Comparison of ENCODE assay signal across 8 cellular contexts in genomic region chr15:78988361-78988911, GRCh38. TPM values are rescaled to one million over a fixed set of nuclear protein-coding genes. Genes with fewer than 3 reads are reported as not detected.
DNase-seq lines count a peak whose midpoint lies in the region; ATAC-seq, FAIRE-seq and TF ChIP-seq lines count a peak whose summit lies in the region.

No MANE protein-coding gene starts in this region.

- TF ChIP-seq POLR2A in endothelial cell of umbilical vein (IDR thresholded peaks at IDR 0.05; ENCODE audit: low read depth, low read length), result no peak

- H4K20me1 ChIP-seq in PC-9 (ENCODE audit: insufficient read depth) (no peaks in the 10 kb centered on the region), endothelial cell of umbilical vein (replicated peaks; ENCODE audit: control insufficient read depth, extremely low read depth, insufficient read depth, low read length) (no peaks in the 10 kb centered on the region)

- H2AFZ ChIP-seq in PC-9 (peak overlapping the region; percentile 44), endothelial cell of umbilical vein (ENCODE audit: low read depth, low read length) (peak overlapping the region; percentile 29)

- ATAC-seq in GM21717 (IDR thresholded peaks at IDR 0.05; ENCODE audit: unreplicated experiment) (peak; percentile 57), HG03280 (IDR thresholded peaks at IDR 0.05; ENCODE audit: unreplicated experiment) (no peak), HG03439 (IDR thresholded peaks at IDR 0.05; ENCODE audit: unreplicated experiment) (no peak)

- peaks cover 16% of the 10 kb centered on the region; the same call in 1 of the 2 replicates for H3F3A ChIP-seq in PC-9 (ENCODE audit: insufficient read depth, low read depth)

- H3K4me1 ChIP-seq in PC-9 (replicated peaks; ENCODE audit: insufficient read depth), result peaks cover 16% of the 10 kb centered on the region
- peaks cover 12% of the 10 kb centered on the region for H3K4me1 ChIP-seq in endothelial cell of umbilical vein (ENCODE audit: control insufficient read depth, extremely low read depth, insufficient read depth, low read length)
- H3K4me1 ChIP-seq in muscle layer of duodenum (ENCODE audit: control insufficient read depth in 1 of 2, insufficient read depth in 2 of 2, low read length in 2 of 2), result peaks cover 0 to 6% of the 10 kb centered on the region in 2 donors

- DNase-seq in AG08396 (ENCODE audit: low spot score), result peak; percentile 95
- DNase-seq in PC-9, result peak; percentile 89 to 97
- peak; percentile 90 for DNase-seq in endothelial cell of umbilical vein (ENCODE audit: low read depth, low spot score)
- DNase-seq in activated CD4-positive, CD25-positive, alpha-beta regulatory T cell treated with anti-CD3 and anti-CD28 coated beads, Interleukin-2, amount 50 U/mL, for 72 hours, result no peak

- intact Hi-C loops in PC-9 (cut with micrococcal nuclease; ENCODE audit: unreplicated experiment), result loop anchor here (2.0 to 5.0 kb wide), 3 partner anchors 41 to 184 kb away; partner anchors contain the start of gene CTSH
- intact Hi-C loops in endothelial cell of umbilical vein (cut with micrococcal nuclease), result no loop called here

- FAIRE-seq in endothelial cell of umbilical vein (lab: Jason Lieb, UNC), result peak; percentile 91

- H3K27ac ChIP-seq in PC-9 (peak overlapping the region; percentile 81), endothelial cell of umbilical vein (ENCODE audit: insufficient read depth, low read depth, low read length) (no peak overlapping the region), muscle layer of duodenum (ENCODE audit: low read length) (peak overlapping the region; percentile 82)

- no peak overlapping the region for H3K4me3 ChIP-seq in PC-9
- H3K4me3 ChIP-seq in endothelial cell of umbilical vein (replicated peaks in 1 of 3; ENCODE audit: insufficient read depth in 1 of 3, low read depth in 1 of 3, low read length in 3 of 3), result no peak overlapping the region
- H3K4me3 ChIP-seq in muscle layer of duodenum (ENCODE audit: low read depth in 1 of 2, low read length in 2 of 2), result no peak overlapping the region

- no peaks in the 10 kb centered on the region for H3K9me2 ChIP-seq in PC-9 (ENCODE audit: insufficient read depth)

- H3K9me1 ChIP-seq in endothelial cell of umbilical vein (replicated peaks; ENCODE audit: control insufficient read depth, extremely low read depth, insufficient read depth, low read length), result no peaks in the 10 kb centered on the region

- H3K4me2 ChIP-seq in PC-9 (peak overlapping the region; percentile 43), endothelial cell of umbilical vein (ENCODE audit: insufficient read depth, low read length) (no peak overlapping the region)

- dilution Hi-C loops in endothelial cell of umbilical vein (cut with MboI; ENCODE audit: extremely low pct_ligation_motif_present, low sequenced_read_pairs), result no loop called here

- H3K9me3 ChIP-seq in PC-9 (ENCODE audit: insufficient read depth, low read depth) (no peaks in the 10 kb centered on the region), endothelial cell of umbilical vein (replicated peaks; ENCODE audit: control insufficient read depth, insufficient read depth, low read length) (no peaks in the 10 kb centered on the region), muscle layer of duodenum (ENCODE audit: control insufficient read depth in 1 of 2, low read length in 2 of 2) (no peaks in the 10 kb centered on the region)

- no peaks in the 10 kb centered on the region for H3K36me3 ChIP-seq in PC-9 (ENCODE audit: low read depth)
- H3K36me3 ChIP-seq in endothelial cell of umbilical vein (ENCODE audit: control insufficient read depth in 2 of 2, extremely low read depth in 1 of 2, insufficient read depth in 2 of 2, low read length in 2 of 2), result no peaks in the 10 kb centered on the region
- no peaks in the 10 kb centered on the region for H3K36me3 ChIP-seq in muscle layer of duodenum (ENCODE audit: control insufficient read depth in 1 of 2, insufficient read depth in 2 of 2, low read length in 2 of 2)

- TF ChIP-seq CTCF in PC-9 (conservative IDR thresholded peaks at IDR 0.05), result no peak
- TF ChIP-seq CTCF in endothelial cell of umbilical vein (IDR thresholded peaks at IDR 0.05; ENCODE audit: extremely low read depth in 1 of 2, insufficient read depth in 1 of 2, low read depth in 1 of 2, low read length in 2 of 2), result no peak

- H3K9ac ChIP-seq in endothelial cell of umbilical vein (replicated peaks; ENCODE audit: extremely low read depth, insufficient read depth, low read length), result no peak overlapping the region

- BruUV-seq in PC-9 (replicated peaks; lab: Mats Ljungman, UMichigan) (no TSS peak), endothelial cell of umbilical vein (replicated peaks; lab: Mats Ljungman, UMichigan) (no TSS peak)

- POLR2A ChIA-PET in PC-9 (lab: Charles Lee; ENCODE audit: unreplicated experiment) (interaction anchor here (0.6 to 0.7 kb wide), 2 partner anchors 9 to 25 kb away, joined by 4 to 6 read pairs; no protein-coding TSS in a partner anchor), endothelial cell of umbilical vein (lab: Charles Lee) (interaction anchor here (0.6 kb wide), 1 partner anchor 10 kb away, joined by 5 read pairs; no protein-coding TSS in a partner anchor)

- CTCF ChIA-PET in PC-9 (lab: Charles Lee), result interaction anchor here (0.6 to 1.0 kb wide), 7 partner anchors 9 to 608 kb away, joined by 3 to 14 read pairs (median 4); no protein-coding TSS in a partner anchor
- CTCF ChIA-PET in endothelial cell of umbilical vein (lab: Charles Lee), result interaction anchor here (0.6 to 2.8 kb wide), 8 partner anchors 9 to 42 kb away, joined by 3 to 18 read pairs (median 3); no protein-coding TSS in a partner anchor

- H3K27me3 ChIP-seq in PC-9 (ENCODE audit: insufficient read depth, low read depth) (no peaks in the 10 kb centered on the region), endothelial cell of umbilical vein (ENCODE audit: control insufficient read depth in 2 of 2, insufficient read depth in 2 of 2, low read length in 2 of 2) (peaks cover 0 to 2% of the 10 kb centered on the region in 2 experiments), muscle layer of duodenum (ENCODE audit: low read depth, low read length) (no peaks in the 10 kb centered on the region)

- H3K79me2 ChIP-seq in PC-9 (ENCODE audit: low read depth) (no peaks in the 10 kb centered on the region), endothelial cell of umbilical vein (ENCODE audit: control insufficient read depth, insufficient read depth, low read length) (no peaks in the 10 kb centered on the region)

TF ChIP-seq in endothelial cell of umbilical vein, 7 proteins besides CTCF, POLR2A, EP300 and RAD21:
- peak; percentile 52 for TF ChIP-seq FOS (IDR thresholded peaks at IDR 0.05; ENCODE audit: borderline replicate concordance, insufficient read depth, low read length)
- peak; percentile 90 for TF ChIP-seq MAX (IDR thresholded peaks at IDR 0.05; ENCODE audit: insufficient read depth, insufficient read length)
- TF ChIP-seq MYC (IDR thresholded peaks at IDR 0.05; ENCODE audit: low read depth, low read length), result no peak
- no peak for TF ChIP-seq GATA2 (IDR thresholded peaks at IDR 0.05; ENCODE audit: insufficient read depth, insufficient read length, low read depth, low read length)
- TF ChIP-seq EZH2 (IDR thresholded peaks at IDR 0.05; ENCODE audit: borderline replicate concordance, low read depth, low read length, severe bottlenecking), result no peak
- peak; percentile 30 for TF ChIP-seq POLR2AphosphoS5 (IDR thresholded peaks at IDR 0.05; ENCODE audit: insufficient read depth, low read depth, low read length)
- peak; percentile 42 for TF ChIP-seq JUN (IDR thresholded peaks at IDR 0.05; ENCODE audit: borderline replicate concordance, insufficient read depth, insufficient read length, low read depth)

RNA-seq across cellular contexts. Expression of gene CTSH, which starts 43.6 kb away (rescaled TPM):
- 101 and 128 TPM in 2 replicates for total RNA-seq in PC-9 (2021)
- 1.8 and 7.0 TPM in 2 replicates for total RNA-seq in endothelial cell of umbilical vein
- 7.4 and 9.0 TPM in 2 replicates for polyA plus RNA-seq in endothelial cell of umbilical vein
- polyA plus RNA-seq in endothelial cell of umbilical vein (2011; cell fraction: cytosol; rRNA removed), result 8.3 and 9.6 TPM in 2 replicates
- 6.2 and 9.4 TPM in 2 replicates for polyA plus RNA-seq in endothelial cell of umbilical vein (2011; cell fraction: nucleus; rRNA removed)
- 19.7 and 31.0 TPM in 2 replicates for polyA plus RNA-seq in endothelial cell of umbilical vein (2012)
- 10.0 and 13.9 TPM in 2 replicates for polyA minus RNA-seq in endothelial cell of umbilical vein
- polyA minus RNA-seq in endothelial cell of umbilical vein (2011; cell fraction: cytosol; rRNA and poly(A)+ RNA removed), result not detected
- 2.4 and 2.6 TPM in 2 replicates for polyA minus RNA-seq in endothelial cell of umbilical vein (2011; cell fraction: nucleus; rRNA and poly(A)+ RNA removed)

Comparison
In these comparisons a context has a peak if more than half of its experiments do, and no peak if none do; other contexts are left out.
1. RNA of gene CTSH, which starts 43.6 kb away (total RNA-seq): 101 to 128 TPM in PC-9; 1.8 to 7.0 TPM in endothelial cell of umbilical vein; every median in the first group is over 10 times any median in the second.